Comparison of ENCODE assay signal across 10 cellular contexts in the genomic region with DNA sequence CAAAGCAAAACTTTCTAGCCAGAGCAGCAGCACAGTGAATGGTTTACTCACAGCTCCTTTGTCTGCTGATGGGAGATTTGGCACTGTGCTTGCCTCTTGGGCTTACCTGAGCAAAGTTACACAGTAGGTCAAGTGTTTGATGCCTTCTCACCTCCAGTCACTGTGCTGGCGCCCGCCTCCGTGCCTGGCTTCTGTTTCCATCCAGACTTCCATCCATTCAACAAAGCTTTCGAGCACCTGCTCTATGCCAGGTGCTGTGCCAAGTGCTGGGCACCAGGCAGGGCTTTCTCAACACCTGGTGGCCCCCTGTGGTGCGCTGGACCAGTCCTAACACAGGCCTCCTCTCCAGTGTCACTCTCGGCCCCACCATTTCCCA.
DNase-seq lines count a peak whose midpoint lies in the region; TF ChIP-seq lines count a peak whose summit lies in the region.
"Had no signal": no experiment of that assay in that cellular context is flagged by ENCODE, and none has a peak within 500 bp of the region (broad histone marks: within the 10 kb centered on the region; RNA-seq: fewer than 3 reads in every experiment).

No MANE protein-coding gene starts in this region.

- peak overlapping the region; percentile 51 for H3K4me2 ChIP-seq in osteoblast (ENCODE audit: insufficient read depth, low read length)

- H3K27me3 Mint-ChIP-seq in Caco-2 (ENCODE audit: insufficient read depth, unreplicated experiment): no peaks in the 10 kb centered on the region
- H3K27me3 Mint-ChIP-seq: activated B cell treated with CpG ODN at 0.5 μM for 24 hours had no signal

- TF ChIP-seq CTCF in Caco-2 (IDR thresholded peaks at IDR 0.05; ENCODE audit: insufficient read depth in 1 of 2, low read depth in 1 of 2, low read length in 1 of 2, severe bottlenecking in 1 of 2, unreplicated experiment in 1 of 2) (no peak), esophagus squamous epithelium (IDR thresholded peaks at IDR 0.05) (no peak), osteoblast (IDR thresholded peaks at IDR 0.05; ENCODE audit: extremely low read depth, low read depth, low read length) (no peak)

- BruUV-seq in Caco-2 (replicated peaks; lab: Mats Ljungman, UMichigan): no TSS peak

- peaks cover 8% of the 10 kb centered on the region for H3K9me3 Mint-ChIP-seq in Caco-2 (ENCODE audit: unreplicated experiment)
- H3K9me3 Mint-ChIP-seq: activated B cell treated with CpG ODN at 0.5 μM for 24 hours, natural killer cell had no signal

- no peaks in the 10 kb centered on the region for H3K79me2 ChIP-seq in osteoblast (ENCODE audit: insufficient read depth, low read length)

- H3K9me3 ChIP-seq in Caco-2 (no peaks in the 10 kb centered on the region), esophagus squamous epithelium (no peaks in the 10 kb centered on the region), osteoblast (ENCODE audit: low read depth, low read length) (no peaks in the 10 kb centered on the region)

- H3K27ac ChIP-seq in esophagus squamous epithelium (peak overlapping the region; percentile 7 to 71 (median 36)), osteoblast (ENCODE audit: low read depth, low read length) (peak overlapping the region; percentile 8)

- 58 to 68% methylated on average over 6 of the region's 6 CpGs for WGBS in esophagus squamous epithelium, 2 donors

- no peaks in the 10 kb centered on the region for H3K36me3 Mint-ChIP-seq in Caco-2 (ENCODE audit: insufficient read depth, unreplicated experiment)
- H3K36me3 Mint-ChIP-seq: natural killer cell had no signal

- no peak for TF ChIP-seq POLR2A in esophagus squamous epithelium (IDR thresholded peaks at IDR 0.05)

- CTCF ChIA-PET in Caco-2 (lab: Charles Lee): interaction anchor here (1.2 to 1.9 kb wide), 4 partner anchors 10 to 253 kb away, joined by 5 to 10 read pairs (median 6); no protein-coding TSS in a partner anchor

- POLR2A ChIA-PET in Caco-2 (lab: Charles Lee): interaction anchor here (1.1 kb wide), 1 partner anchor 39 kb away, joined by 3 read pairs; no protein-coding TSS in a partner anchor

- H3K4me3 ChIP-seq in Caco-2 (ENCODE audit: low read depth, low read length) (no peak overlapping the region), esophagus squamous epithelium (no peak overlapping the region), osteoblast (ENCODE audit: insufficient read depth, low read length) (no peak overlapping the region)

- no peaks in the 10 kb centered on the region for H4K20me1 ChIP-seq in osteoblast (ENCODE audit: insufficient read depth, low read length)

- peaks cover 34% of the 10 kb centered on the region for H3K4me1 ChIP-seq in Caco-2
- H3K4me1 ChIP-seq in esophagus squamous epithelium: peaks cover 10 to 35% (median 10%) of the 10 kb centered on the region in 3 donors
- peaks cover 17% of the 10 kb centered on the region for H3K4me1 ChIP-seq in osteoblast (ENCODE audit: insufficient read depth, low read length)

- H3K4me3 Mint-ChIP-seq in Caco-2 (ENCODE audit: unreplicated experiment): peak overlapping the region; percentile 37
- H3K4me3 Mint-ChIP-seq: activated B cell treated with CpG ODN at 0.5 μM for 24 hours, natural killer cell had no signal

- intact Hi-C loops in Caco-2 (cut with micrococcal nuclease; ENCODE audit: unreplicated experiment) (loop anchor here (10.0 kb wide), 1 partner anchor 186 kb away; no protein-coding TSS in a partner anchor), esophagus squamous epithelium (cut with DNase I) (no loop called here)

- H3K36me3 ChIP-seq in Caco-2 (ENCODE audit: control insufficient read depth, insufficient read depth, low read length) (no peaks in the 10 kb centered on the region), esophagus squamous epithelium (no peaks in the 10 kb centered on the region), osteoblast (ENCODE audit: insufficient read depth, low read length) (no peaks in the 10 kb centered on the region)

- H2AFZ ChIP-seq in osteoblast (ENCODE audit: low read length): no peak overlapping the region

- peak overlapping the region; percentile 94 for H3K27ac Mint-ChIP-seq in Caco-2 (ENCODE audit: unreplicated experiment)
- H3K27ac Mint-ChIP-seq: activated B cell treated with CpG ODN at 0.5 μM for 24 hours, natural killer cell had no signal

- H3K4me1 Mint-ChIP-seq in Caco-2 (ENCODE audit: low read depth, unreplicated experiment): peaks cover 46% of the 10 kb centered on the region

- H3K27me3 ChIP-seq in Caco-2 (replicated peaks; ENCODE audit: control insufficient read depth, insufficient read depth, low read length) (no peaks in the 10 kb centered on the region), esophagus squamous epithelium (no peaks in the 10 kb centered on the region), osteoblast (ENCODE audit: insufficient read depth, low read length) (no peaks in the 10 kb centered on the region)

- DNase-seq in Caco-2 (no peak), NCI-H2107 treated with DMSO at 0.1 percent for 48 hours (lab: John Stamatoyannopoulos, UW; ENCODE audit: unreplicated experiment) (peak; percentile 96), esophagus squamous epithelium (lab: John Stamatoyannopoulos, UW) (no peak), osteoblast (ENCODE audit: insufficient read length, low spot score, missing footprints) (no peak), GF-D8 (lab: John Stamatoyannopoulos, UW) (no peak), T-helper 2 cell (no peak), anterior cingulate cortex (lab: John Stamatoyannopoulos, UW) (no peak), DMS 273 (lab: John Stamatoyannopoulos, UW; ENCODE audit: unreplicated experiment) (no peak)
- DNase-seq: activated B cell treated with CpG ODN at 0.5 μM for 24 hours, natural killer cell had no signal
